In the genomic region with DNA sequence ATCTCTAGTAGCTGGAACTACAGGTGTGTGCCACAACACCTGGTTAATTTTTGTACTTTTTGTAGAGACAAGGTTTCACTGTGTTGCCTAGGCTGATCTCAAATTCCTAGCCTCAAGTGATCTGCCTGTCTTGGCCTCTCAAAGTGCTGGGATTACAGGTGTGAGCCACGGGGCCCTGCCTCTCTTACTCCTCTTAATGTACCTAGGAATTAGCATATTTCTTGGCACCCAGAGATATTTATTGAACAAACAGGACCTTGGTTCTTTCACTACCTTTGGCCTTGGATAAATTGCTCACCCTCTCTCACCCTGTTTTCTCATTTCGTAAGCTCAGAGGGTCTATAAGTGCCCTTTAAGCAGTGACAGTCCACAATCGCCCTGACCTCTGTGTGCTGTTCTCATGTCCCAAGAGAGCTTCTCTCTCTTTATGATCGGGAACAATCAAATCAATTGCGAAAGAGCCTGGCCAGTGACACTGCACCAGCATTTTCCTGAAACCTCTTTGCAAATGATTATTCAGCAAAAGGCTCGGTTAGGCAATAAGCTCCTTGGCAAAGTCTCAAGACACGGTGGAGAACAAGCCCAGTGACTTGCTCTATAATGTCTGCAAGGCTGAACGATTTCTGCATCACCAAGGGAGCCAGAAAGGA, we compare ENCODE assay signal across 8 cellular contexts.
A peak's percentile ranks its signal among the peaks of the same experiment; 100 is the strongest.
DNase-seq lines count a peak whose midpoint lies in the region; ATAC-seq and TF ChIP-seq lines count a peak whose summit lies in the region.

No MANE protein-coding gene starts in this region.

- WGBS in sigmoid colon, 2 donors = 9 to 47% methylated on average over 8 of the region's 8 CpGs

- H3K36me3 ChIP-seq in Caco-2 (ENCODE audit: control insufficient read depth, insufficient read depth, low read length) (no peaks in the 10 kb centered on the region), sigmoid colon (no peaks in the 10 kb centered on the region)

- no peak for TF ChIP-seq EP300 in sigmoid colon (IDR thresholded peaks at IDR 0.05)

- H3K9me3 Mint-ChIP-seq in Caco-2 (ENCODE audit: unreplicated experiment) = peaks cover 12% of the 10 kb centered on the region

- H3K4me3 ChIP-seq in Caco-2 (ENCODE audit: low read depth, low read length) = no peak overlapping the region
- no peak overlapping the region for H3K4me3 ChIP-seq in sigmoid colon

- no peak for ATAC-seq in HG03159 (IDR thresholded peaks at IDR 0.05; ENCODE audit: unreplicated experiment)

- TF ChIP-seq POLR2A in sigmoid colon (IDR thresholded peaks at IDR 0.05) = no peak

- no peak overlapping the region for H3K4me3 Mint-ChIP-seq in Caco-2 (ENCODE audit: unreplicated experiment)

- H3K27ac ChIP-seq in sigmoid colon = peak overlapping the region in 2 of 4 donors; percentile 40 to 49

- H3K27ac Mint-ChIP-seq in Caco-2 (ENCODE audit: unreplicated experiment) = peak overlapping the region; percentile 39

- H3K4me1 ChIP-seq in Caco-2 (peaks cover 17% of the 10 kb centered on the region), sigmoid colon (peaks cover 0 to 14% (median 3%) of the 10 kb centered on the region in 4 donors)

- BruUV-seq in Caco-2 (replicated peaks; lab: Mats Ljungman, UMichigan) = no TSS peak

- H3K36me3 Mint-ChIP-seq in Caco-2 (ENCODE audit: insufficient read depth, unreplicated experiment) = peaks cover under 1% of the 10 kb centered on the region

- DNase-seq in Caco-2 (peak; percentile 52 to 75), RKO (ENCODE audit: low spot score) (peak; percentile 4), glomerular visceral epithelial cell (ENCODE audit: extremely low spot score) (peak; percentile 66), sigmoid colon (peak; percentile 85), NCI-H2081 (lab: John Stamatoyannopoulos, UW) (no peak), cerebellar cortex (ENCODE audit: low spot score) (no peak)
- DNase-seq in activated CD4-positive, alpha-beta T cell treated with anti-CD3 and anti-CD28 coated beads for 48 hours = no peak

- H3K4me1 Mint-ChIP-seq in Caco-2 (ENCODE audit: low read depth, unreplicated experiment) = peaks cover 13% of the 10 kb centered on the region

- POLR2A ChIA-PET in Caco-2 (lab: Charles Lee) = no interaction called here

- CTCF ChIA-PET in Caco-2 (lab: Charles Lee) = interaction anchor here (0.6 to 2.6 kb wide), 8 partner anchors 39 to 1529 kb away, joined by 3 to 15 read pairs (median 4); no protein-coding TSS in a partner anchor

- no peaks in the 10 kb centered on the region for H3K27me3 Mint-ChIP-seq in Caco-2 (ENCODE audit: insufficient read depth, unreplicated experiment)

- no peak for TF ChIP-seq CTCF in Caco-2 (IDR thresholded peaks at IDR 0.05; ENCODE audit: insufficient read depth in 1 of 2, low read depth in 1 of 2, low read length in 1 of 2, severe bottlenecking in 1 of 2, unreplicated experiment in 1 of 2)
- TF ChIP-seq CTCF in sigmoid colon (IDR thresholded peaks at IDR 0.05) = no peak

- H3K9me3 ChIP-seq in Caco-2 (no peaks in the 10 kb centered on the region), sigmoid colon (peaks cover 0 to 2% (median 0%) of the 10 kb centered on the region in 4 donors)

- intact Hi-C loops in Caco-2 (cut with micrococcal nuclease; ENCODE audit: unreplicated experiment) = loop anchor here (1.0 to 5.0 kb wide), 3 partner anchors 179 to 326 kb away; no protein-coding TSS in a partner anchor
- intact Hi-C loops in sigmoid colon (cut with DNase I) = loop anchor here (5.0 kb wide), 2 partner anchors 219 to 679 kb away; no protein-coding TSS in a partner anchor

- H3K27me3 ChIP-seq in Caco-2 (replicated peaks; ENCODE audit: control insufficient read depth, insufficient read depth, low read length) (no peaks in the 10 kb centered on the region), sigmoid colon (peaks cover 0 to 6% (median 0%) of the 10 kb centered on the region in 3 donors)

Comparison
In these comparisons a context has a peak if more than half of its experiments do, and no peak if none do; other contexts are left out.
1. DNase-seq: peak in Caco-2 (2 of 2), RKO (single experiment), glomerular visceral epithelial cell (single experiment) and sigmoid colon (single experiment); none in activated CD4-positive, alpha-beta T cell treated with anti-CD3 and anti-CD28 coated beads for 48 hours (single experiment), NCI-H2081 (0 of 2) and cerebellar cortex (single experiment).